Comparison of ENCODE assay signal across 8 cellular contexts in genomic region chr4:140127422-140127821, GRCh38.
"Had no signal": no experiment of that assay in that cellular context is flagged by ENCODE, and none has a peak within 500 bp of the region (broad histone marks: within the 10 kb centered on the region; RNA-seq: fewer than 3 reads in every experiment).

No MANE protein-coding gene starts in this region.

- H3K4me2 ChIP-seq: KMS-11 had no signal

- DNase-seq: GM23248, GOT3, H7, HFFc6, KBM-7 had no signal

- H3K4me3 ChIP-seq: GM23248, HAP-1 had no signal

- ATAC-seq: HCT116 had no signal

- H3K27ac ChIP-seq: GM23248, KMS-11 had no signal

- H3K36me3 ChIP-seq: HAP-1 had no signal

- H3K9me3 ChIP-seq: HAP-1 had no signal

- H3K4me1 ChIP-seq: HAP-1 had no signal

- H3K9ac ChIP-seq: GM23248, KMS-11 had no signal

- H2AFZ ChIP-seq: GM23248 had no signal
